Comparison of ENCODE assay signal across 8 cellular contexts in genomic region chr11:63762662-63763505, GRCh38. TPM values are rescaled to one million over a fixed set of nuclear protein-coding genes. Genes with fewer than 3 reads are reported as not detected.
DNase-seq lines count a peak whose midpoint lies in the region; ATAC-seq, FAIRE-seq and TF ChIP-seq lines count a peak whose summit lies in the region.
"Had no signal": no experiment of that assay in that cellular context is flagged by ENCODE, and none has a peak within 500 bp of the region (broad histone marks: within the 10 kb centered on the region; RNA-seq: fewer than 3 reads in every experiment).

No MANE protein-coding gene starts in this region.

- H3K9me1 ChIP-seq in endothelial cell of umbilical vein (replicated peaks; ENCODE audit: control insufficient read depth, extremely low read depth, insufficient read depth, low read length) = no peaks in the 10 kb centered on the region

- FAIRE-seq in endothelial cell of umbilical vein (lab: Jason Lieb, UNC) = no peak

- BruUV-seq in endothelial cell of umbilical vein (replicated peaks; lab: Mats Ljungman, UMichigan) = no TSS peak

- DNase-seq in NCI-H748 (lab: John Stamatoyannopoulos, UW; ENCODE audit: unreplicated experiment) = peak; percentile 73
- peak; percentile 20 for DNase-seq in endothelial cell of umbilical vein (ENCODE audit: low read depth, low spot score)
- peak; percentile 60 for DNase-seq in medulla oblongata (ENCODE audit: extremely low spot score)
- no peak for DNase-seq in thoracic aorta (ENCODE audit: low spot score)
- no peak for DNase-seq in NCI-H2107 (lab: John Stamatoyannopoulos, UW)
- no peak for DNase-seq in T-helper 1 cell
- DNase-seq: effector CD8-positive, alpha-beta T cell had no signal

- dilution Hi-C loops in endothelial cell of umbilical vein (cut with MboI; ENCODE audit: extremely low pct_ligation_motif_present, low sequenced_read_pairs) = no loop called here

- H3K9me3 ChIP-seq in endothelial cell of umbilical vein (replicated peaks; ENCODE audit: control insufficient read depth, insufficient read depth, low read length) = no peaks in the 10 kb centered on the region
- no peaks in the 10 kb centered on the region for H3K9me3 ChIP-seq in thoracic aorta

- peaks cover 11% of the 10 kb centered on the region in 2 experiments for H3K36me3 ChIP-seq in endothelial cell of umbilical vein (ENCODE audit: control insufficient read depth in 2 of 2, extremely low read depth in 1 of 2, insufficient read depth in 2 of 2, low read length in 2 of 2)
- no peaks in the 10 kb centered on the region for H3K36me3 ChIP-seq in thoracic aorta

- no peaks in the 10 kb centered on the region for H4K20me1 ChIP-seq in endothelial cell of umbilical vein (replicated peaks; ENCODE audit: control insufficient read depth, extremely low read depth, insufficient read depth, low read length)

- H3K4me1 ChIP-seq in endothelial cell of umbilical vein (ENCODE audit: control insufficient read depth, extremely low read depth, insufficient read depth, low read length) = peaks cover 17% of the 10 kb centered on the region
- peaks cover 11 to 32% of the 10 kb centered on the region in 2 donors for H3K4me1 ChIP-seq in thoracic aorta (ENCODE audit: control insufficient read depth in 1 of 2, low read depth in 2 of 2)

- peaks cover 15% of the 10 kb centered on the region for H3K79me2 ChIP-seq in endothelial cell of umbilical vein (ENCODE audit: control insufficient read depth, insufficient read depth, low read length)

- no peak for ATAC-seq in thoracic aorta (ENCODE audit: insufficient number of reproducible peaks, low FRiP score, low read depth)
- ATAC-seq in GM21515 (IDR thresholded peaks at IDR 0.05; ENCODE audit: unreplicated experiment) = no peak

- H3K9ac ChIP-seq in endothelial cell of umbilical vein (replicated peaks; ENCODE audit: extremely low read depth, insufficient read depth, low read length) = no peak overlapping the region

- peak; percentile 17 for TF ChIP-seq POLR2A in endothelial cell of umbilical vein (IDR thresholded peaks at IDR 0.05; ENCODE audit: low read depth, low read length)

- CTCF ChIA-PET in endothelial cell of umbilical vein (lab: Charles Lee) = interaction anchor here (1.5 kb wide), 1 partner anchor 387 kb away, joined by 4 read pairs; no protein-coding TSS in a partner anchor

- POLR2A ChIA-PET in endothelial cell of umbilical vein (lab: Charles Lee) = no interaction called here

- TF ChIP-seq CTCF in endothelial cell of umbilical vein (IDR thresholded peaks at IDR 0.05; ENCODE audit: extremely low read depth in 1 of 2, insufficient read depth in 1 of 2, low read depth in 1 of 2, low read length in 2 of 2) (no peak), thoracic aorta (IDR thresholded peaks at IDR 0.05) (no peak)

- H3K4me2 ChIP-seq in endothelial cell of umbilical vein (ENCODE audit: insufficient read depth, low read length) = no peak overlapping the region

- no peak overlapping the region for H2AFZ ChIP-seq in endothelial cell of umbilical vein (ENCODE audit: low read depth, low read length)

- H3K27me3 ChIP-seq in endothelial cell of umbilical vein (ENCODE audit: control insufficient read depth in 2 of 2, insufficient read depth in 2 of 2, low read length in 2 of 2) (no peaks in the 10 kb centered on the region), thoracic aorta (replicated peaks; ENCODE audit: insufficient read depth) (no peaks in the 10 kb centered on the region)

- no peak overlapping the region for H3K27ac ChIP-seq in endothelial cell of umbilical vein (ENCODE audit: insufficient read depth, low read depth, low read length)
- H3K27ac ChIP-seq in thoracic aorta = peak overlapping the region in 1 of 2 donors; percentile 32

- H3K4me3 ChIP-seq in endothelial cell of umbilical vein (replicated peaks in 1 of 3; ENCODE audit: insufficient read depth in 1 of 3, low read depth in 1 of 3, low read length in 3 of 3) (peak overlapping the region in 1 of 3 experiments; percentile 20), thoracic aorta (peak overlapping the region; percentile 80)

- intact Hi-C loops in endothelial cell of umbilical vein (cut with micrococcal nuclease) = no loop called here

TF ChIP-seq in endothelial cell of umbilical vein, 7 proteins besides CTCF, POLR2A, EP300 and RAD21:
- TF ChIP-seq POLR2AphosphoS5 (IDR thresholded peaks at IDR 0.05; ENCODE audit: insufficient read depth, low read depth, low read length) (peak; percentile 18), MAX (IDR thresholded peaks at IDR 0.05; ENCODE audit: insufficient read depth, insufficient read length) (no peak)

RNA-seq across cellular contexts. Expression of gene ZFTA, which starts 5.7 kb away (rescaled TPM):
- total RNA-seq in endothelial cell of umbilical vein (25.2 and 32.0 TPM in 2 replicates), thoracic aorta (10 to 100 TPM; 21.2 to 27.5 TPM)
- 9.9 and 10.5 TPM in 2 replicates for polyA plus RNA-seq in endothelial cell of umbilical vein
- 7.3 and 9.3 TPM in 2 replicates for polyA plus RNA-seq in endothelial cell of umbilical vein (2011; cell fraction: cytosol; rRNA removed)
- polyA plus RNA-seq in endothelial cell of umbilical vein (2011; cell fraction: nucleus; rRNA removed) = 26.9 and 27.3 TPM in 2 replicates
- 15.5 and 19.3 TPM in 2 replicates for polyA plus RNA-seq in endothelial cell of umbilical vein (2012)
- 8.2 and 10.5 TPM in 2 replicates for polyA minus RNA-seq in endothelial cell of umbilical vein
- 12.8 TPM for polyA minus RNA-seq in endothelial cell of umbilical vein (2011; cell fraction: cytosol; rRNA and poly(A)+ RNA removed)
- polyA minus RNA-seq in endothelial cell of umbilical vein (2011; cell fraction: nucleus; rRNA and poly(A)+ RNA removed) = 5.7 and 8.3 TPM in 2 replicates

RNA-seq across cellular contexts. Expression of gene SPINDOC, which starts 50.4 kb away (rescaled TPM):
- total RNA-seq in endothelial cell of umbilical vein (51.5 and 54.5 TPM in 2 replicates), thoracic aorta (10 to 100 TPM; 14.8 to 16.4 TPM)
- polyA plus RNA-seq in endothelial cell of umbilical vein = 29.4 and 33.8 TPM in 2 replicates
- polyA plus RNA-seq in endothelial cell of umbilical vein (2011; cell fraction: cytosol; rRNA removed) = 28.8 and 40.1 TPM in 2 replicates
- polyA plus RNA-seq in endothelial cell of umbilical vein (2011; cell fraction: nucleus; rRNA removed) = 25.6 and 28.9 TPM in 2 replicates
- polyA plus RNA-seq in endothelial cell of umbilical vein (2012) = 38.6 and 39.9 TPM in 2 replicates
- polyA minus RNA-seq in endothelial cell of umbilical vein = 12.0 and 19.1 TPM in 2 replicates
- 26.4 TPM for polyA minus RNA-seq in endothelial cell of umbilical vein (2011; cell fraction: cytosol; rRNA and poly(A)+ RNA removed)
- polyA minus RNA-seq in endothelial cell of umbilical vein (2011; cell fraction: nucleus; rRNA and poly(A)+ RNA removed) = 6.8 and 10.4 TPM in 2 replicates

Comparison
In these comparisons a context has a peak if more than half of its experiments do, and no peak if none do; other contexts are left out.
1. DNase-seq: peak in NCI-H748 (single experiment), endothelial cell of umbilical vein (single experiment) and medulla oblongata (single experiment); none in thoracic aorta (single experiment), NCI-H2107 (single experiment) and T-helper 1 cell (0 of 5).